Comparison of ENCODE assay signal across 9 cellular contexts in genomic region chr5:92687793-92688467, GRCh38.
A peak's percentile ranks its signal among the peaks of the same experiment; 100 is the strongest.
DNase-seq lines count a peak whose midpoint lies in the region; ATAC-seq and TF ChIP-seq lines count a peak whose summit lies in the region.
"Had no signal": no experiment of that assay in that cellular context is flagged by ENCODE, and none has a peak within 500 bp of the region (broad histone marks: within the 10 kb centered on the region; RNA-seq: fewer than 3 reads in every experiment).

No MANE protein-coding gene starts in this region.

- no peak for TF ChIP-seq POLR2A in GM18505 (IDR thresholded peaks at IDR 0.05; ENCODE audit: borderline replicate concordance, extremely low read depth, insufficient read depth, insufficient read length)

- peak; percentile 12 for DNase-seq in DMS53 (lab: John Stamatoyannopoulos, UW)
- DNase-seq in DMS53 treated with DMSO at 0.1 percent for 48 hours (lab: John Stamatoyannopoulos, UW; ENCODE audit: unreplicated experiment), result no peak
- peak; percentile 36 for DNase-seq in SK-N-DZ (ENCODE audit: low spot score)
- peak; percentile 32 for DNase-seq in hepatic stellate cell (ENCODE audit: low spot score)
- peak; percentile 65 for DNase-seq in smooth muscle cell of the brain vasculature (ENCODE audit: low read depth, low spot score)
- DNase-seq in germinal center (ENCODE audit: low spot score), result no peak
- DNase-seq: colonic mucosa had no signal

- ATAC-seq in GM18505 (IDR thresholded peaks at IDR 0.05; ENCODE audit: unreplicated experiment) (no peak), GM19397 (IDR thresholded peaks at IDR 0.05; ENCODE audit: unreplicated experiment) (no peak)

Comparison
In these comparisons a context has a peak if more than half of its experiments do, and no peak if none do; other contexts are left out.
1. DNase-seq: peak in DMS53 (single experiment), SK-N-DZ (single experiment), hepatic stellate cell (single experiment) and smooth muscle cell of the brain vasculature (single experiment); none in DMS53 treated with DMSO at 0.1 percent for 48 hours (single experiment) and germinal center (single experiment).